9 cellular contexts compared by ENCODE assay signal in genomic region chr7:7569615-7570014, GRCh38. TPM values are rescaled to one million over a fixed set of nuclear protein-coding genes. Genes with fewer than 3 reads are reported as not detected.
A peak's percentile ranks its signal among the peaks of the same experiment; 100 is the strongest.
DNase-seq lines count a peak whose midpoint lies in the region; ATAC-seq lines count a peak whose summit lies in the region.
"Had no signal": no experiment of that assay in that cellular context is flagged by ENCODE, and none has a peak within 500 bp of the region (broad histone marks: within the 10 kb centered on the region; RNA-seq: fewer than 3 reads in every experiment).

No MANE protein-coding gene starts in this region.

- peaks cover 36% of the 10 kb centered on the region for H3K4me1 Mint-ChIP-seq in T-helper 1 cell treated with Interleukin-12 subunit alpha and Interleukin-12 subunit beta and Interleukin-4 antibody, amounts not matched to agents 30 μg/mL and 1 μg/mL, for 36 hours (ENCODE audit: low read depth)
- peaks cover 29% of the 10 kb centered on the region for H3K4me1 Mint-ChIP-seq in activated naive CD8-positive, alpha-beta T cell treated with anti-CD3 and anti-CD28 coated beads, Interleukin-2, amount 10 ng/mL, durations not matched to agents 7 days and 5 days

- H3K4me3 Mint-ChIP-seq in T-helper 1 cell treated with Interleukin-12 subunit alpha and Interleukin-12 subunit beta and Interleukin-4 antibody, amounts not matched to agents 30 μg/mL and 1 μg/mL, for 36 hours = peak overlapping the region; percentile 79
- H3K4me3 Mint-ChIP-seq in activated naive CD8-positive, alpha-beta T cell treated with anti-CD3 and anti-CD28 coated beads, Interleukin-2, amount 10 ng/mL, durations not matched to agents 7 days and 5 days = peak overlapping the region; percentile 82

- peak overlapping the region; percentile 83 for H3K27ac Mint-ChIP-seq in T-helper 1 cell treated with Interleukin-12 subunit alpha and Interleukin-12 subunit beta and Interleukin-4 antibody, amounts not matched to agents 30 μg/mL and 1 μg/mL, for 36 hours
- peak overlapping the region; percentile 87 for H3K27ac Mint-ChIP-seq in activated naive CD8-positive, alpha-beta T cell treated with anti-CD3 and anti-CD28 coated beads, Interleukin-2, amount 10 ng/mL, durations not matched to agents 7 days and 5 days

- ATAC-seq in HG02885 (IDR thresholded peaks at IDR 0.05; ENCODE audit: poor library complexity, unreplicated experiment) = peak; percentile 24
- no peak for ATAC-seq in activated naive CD8-positive, alpha-beta T cell treated with anti-CD3 and anti-CD28 coated beads, Interleukin-2, amount 10 ng/mL, durations not matched to agents 7 days and 5 days (ENCODE audit: low read depth)
- ATAC-seq: A549 had no signal

- peaks cover 23% of the 10 kb centered on the region for H3K36me3 Mint-ChIP-seq in T-helper 1 cell treated with Interleukin-12 subunit alpha and Interleukin-12 subunit beta and Interleukin-4 antibody, amounts not matched to agents 30 μg/mL and 1 μg/mL, for 36 hours (ENCODE audit: low read depth)
- H3K36me3 Mint-ChIP-seq in activated naive CD8-positive, alpha-beta T cell treated with anti-CD3 and anti-CD28 coated beads, Interleukin-2, amount 10 ng/mL, durations not matched to agents 7 days and 5 days = peaks cover 34% of the 10 kb centered on the region

- no peaks in the 10 kb centered on the region for H3K27me3 Mint-ChIP-seq in T-helper 1 cell treated with Interleukin-12 subunit alpha and Interleukin-12 subunit beta and Interleukin-4 antibody, amounts not matched to agents 30 μg/mL and 1 μg/mL, for 36 hours (ENCODE audit: low read depth)
- no peaks in the 10 kb centered on the region for H3K27me3 Mint-ChIP-seq in activated naive CD8-positive, alpha-beta T cell treated with anti-CD3 and anti-CD28 coated beads, Interleukin-2, amount 10 ng/mL, durations not matched to agents 7 days and 5 days

- POLR2A ChIA-PET in activated naive CD8-positive, alpha-beta T cell treated with anti-CD3 and anti-CD28 coated beads, Interleukin-2, amount 10 ng/mL, durations not matched to agents 7 days and 5 days (lab: Charles Lee) = no interaction called here

- no peak overlapping the region for H3K4me3 ChIP-seq in skin epidermis
- H3K4me3 ChIP-seq: A549 had no signal

- DNase-seq in T-helper 1 cell (no peak), AG20443 (ENCODE audit: low spot score) (no peak), GOT3 (lab: John Stamatoyannopoulos, UW) (no peak)
- DNase-seq in activated naive CD8-positive, alpha-beta T cell treated with anti-CD3 and anti-CD28 coated beads, Interleukin-2, amount 10 ng/mL, durations not matched to agents 7 days and 5 days = no peak
- DNase-seq in stimulated activated naive CD4-positive, alpha-beta T cell treated with Interleukin-2 at 50 U/mL for 16 hours (lab: John Stamatoyannopoulos, UW) = no peak

- H3K27ac ChIP-seq in skin epidermis = peak overlapping the region in 11 of 21 experiments; percentile 0 to 89 (median 13)
- H3K27ac ChIP-seq: A549 had no signal

- no peaks in the 10 kb centered on the region for H3K9me3 Mint-ChIP-seq in T-helper 1 cell treated with Interleukin-12 subunit alpha and Interleukin-12 subunit beta and Interleukin-4 antibody, amounts not matched to agents 30 μg/mL and 1 μg/mL, for 36 hours
- H3K9me3 Mint-ChIP-seq in activated naive CD8-positive, alpha-beta T cell treated with anti-CD3 and anti-CD28 coated beads, Interleukin-2, amount 10 ng/mL, durations not matched to agents 7 days and 5 days = no peaks in the 10 kb centered on the region

RNA-seq across cellular contexts. Expression of gene MIOS, which starts 2.9 kb away (rescaled TPM):
- 10 to 100 TPM; 42.0 to 42.1 TPM for total RNA-seq in activated naive CD8-positive, alpha-beta T cell treated with anti-CD3 and anti-CD28 coated beads, Interleukin-2, amount 10 ng/mL, durations not matched to agents 7 days and 5 days

RNA-seq across cellular contexts. Expression of gene COL28A1, which starts 33.9 kb away (rescaled TPM):
- total RNA-seq in activated naive CD8-positive, alpha-beta T cell treated with anti-CD3 and anti-CD28 coated beads, Interleukin-2, amount 10 ng/mL, durations not matched to agents 7 days and 5 days = not detected
